8 cellular contexts compared by ENCODE assay signal in the genomic region with DNA sequence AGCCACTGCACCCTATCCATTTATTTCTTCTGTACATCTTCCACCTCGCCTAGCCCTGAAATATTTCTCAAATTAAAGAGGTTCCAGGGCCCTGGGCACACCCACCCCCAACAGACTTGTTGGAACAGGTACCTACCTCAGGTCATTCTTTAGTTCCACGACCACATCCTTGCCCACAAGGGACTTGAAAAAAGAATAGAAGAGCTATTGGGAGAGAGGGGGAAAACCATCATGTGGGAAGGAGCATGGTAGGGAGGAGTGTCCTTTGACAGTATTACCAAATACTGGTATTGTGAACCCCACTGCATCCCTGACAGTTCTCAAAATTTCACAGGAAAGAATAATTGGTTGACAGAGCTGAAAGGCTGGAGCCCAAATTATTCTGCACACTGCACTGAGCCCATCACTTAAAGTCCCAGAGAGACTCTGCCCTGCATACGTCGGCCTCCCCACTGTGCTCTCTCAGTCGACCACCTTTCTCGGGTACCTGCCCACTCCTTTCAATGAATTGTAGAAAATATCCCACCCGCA. TPM values are rescaled to one million over a fixed set of nuclear protein-coding genes. Genes with fewer than 3 reads are reported as not detected.
A peak's percentile ranks its signal among the peaks of the same experiment; 100 is the strongest.
DNase-seq lines count a peak whose midpoint lies in the region; ATAC-seq and TF ChIP-seq lines count a peak whose summit lies in the region.

No MANE protein-coding gene starts in this region.

- WGBS in lung, 2 donors = 16% methylated on average over 7 of the region's 7 CpGs
- WGBS in urinary bladder = 15% methylated on average over 7 of the region's 7 CpGs

- peaks cover 0 to 2% (median 0%) of the 10 kb centered on the region in 5 experiments for H3K9me3 Mint-ChIP-seq in brain

- H3K27ac ChIP-seq in DND-41 (ENCODE audit: low read length) = peak overlapping the region; percentile 92
- H3K27ac ChIP-seq in lung (ENCODE audit: low read depth in 1 of 2, low read length in 1 of 2) = peak overlapping the region; percentile 81 to 91
- peak overlapping the region; percentile 84 for H3K27ac ChIP-seq in urinary bladder (ENCODE audit: low read depth)

- H3K27me3 Mint-ChIP-seq in brain = no peaks in the 10 kb centered on the region

- in situ Hi-C loops in ACHN (cut with HindIII; ENCODE audit: low pct_ligation_motif_present, low pct_unique_long_range_greater_than_20kb, low sequenced_read_pairs) = no loop called here

- no peak for DNase-seq in DND-41
- DNase-seq in lung (ENCODE audit: low spot score) = no peak
- DNase-seq in NCI-H187 treated with DMSO at 0.1 percent for 48 hours (lab: John Stamatoyannopoulos, UW) = no peak
- no peak for DNase-seq in stimulated activated CD4-positive, alpha-beta T cell treated with anti-CD3 and anti-CD28 coated beads, Interleukin-1b, Interleukin-23, amount 100 ng/mL, for 48 hours
- DNase-seq in ACHN = no peak

- peak overlapping the region; percentile 94 for H3K9ac ChIP-seq in DND-41 (ENCODE audit: low read depth, low read length)

- H3K27ac Mint-ChIP-seq in brain = peak overlapping the region; percentile 88 to 98 (median 94)

- peaks cover 23% of the 10 kb centered on the region for H3K4me1 Mint-ChIP-seq in brain

- H3K4me3 Mint-ChIP-seq in brain = peak overlapping the region; percentile 89 to 96 (median 93)

- H3K36me3 Mint-ChIP-seq in brain = peaks cover 8% of the 10 kb centered on the region

- no peaks in the 10 kb centered on the region for H4K20me1 ChIP-seq in DND-41 (ENCODE audit: insufficient read depth, low read length)

- H3K79me2 ChIP-seq in DND-41 (ENCODE audit: insufficient read depth, low read length) = peaks cover 39% of the 10 kb centered on the region

- H3K4me1 ChIP-seq in DND-41 (ENCODE audit: insufficient read depth, low read length) (peaks cover 39% of the 10 kb centered on the region), lung (ENCODE audit: control insufficient read depth in 2 of 2, insufficient read depth in 2 of 2, low read length in 2 of 2) (peaks cover 4 to 5% of the 10 kb centered on the region in 2 donors), urinary bladder (ENCODE audit: insufficient read depth) (no peaks in the 10 kb centered on the region)

- TF ChIP-seq CTCF in DND-41 (IDR thresholded peaks at IDR 0.05; ENCODE audit: borderline replicate concordance, extremely low read depth, low read length, poor library complexity, severe bottlenecking) = no peak
- no peak for TF ChIP-seq CTCF in brain (conservative IDR thresholded peaks at IDR 0.05)
- no peak for TF ChIP-seq CTCF in lung (IDR thresholded peaks at IDR 0.05; ENCODE audit: control extremely low read depth, extremely low read depth)

- ATAC-seq in DND-41 (ENCODE audit: insufficient read depth, low read depth) (peak; percentile 20; the same call in 2 of the 3 replicates), HG03432 (IDR thresholded peaks at IDR 0.05; ENCODE audit: unreplicated experiment) (peak; percentile 12), lung (ENCODE audit: insufficient read depth, low FRiP score) (no peak)

- H3K4me3 ChIP-seq in DND-41 (ENCODE audit: low read depth in 1 of 2, low read length in 2 of 2) = peak overlapping the region; percentile 84 to 91
- H3K4me3 ChIP-seq in lung = peak overlapping the region; percentile 55
- H3K4me3 ChIP-seq in urinary bladder (ENCODE audit: low read depth, low read length) = peak overlapping the region; percentile 50

- H2AFZ ChIP-seq in DND-41 (ENCODE audit: low read depth, low read length) = peak overlapping the region; percentile 92

- H3K27me3 ChIP-seq in DND-41 (ENCODE audit: insufficient read depth, low read length, poor library complexity) (no peaks in the 10 kb centered on the region), lung (ENCODE audit: control insufficient read depth, insufficient read depth) (no peaks in the 10 kb centered on the region)

- H3K36me3 ChIP-seq in DND-41 (ENCODE audit: insufficient read depth, low read length) (peaks cover 24% of the 10 kb centered on the region), lung (ENCODE audit: control insufficient read depth in 2 of 2, insufficient read depth in 2 of 2, low read length in 2 of 2) (peaks cover 0 to 3% of the 10 kb centered on the region in 2 donors), urinary bladder (ENCODE audit: insufficient read depth) (no peaks in the 10 kb centered on the region)

- H3K4me2 ChIP-seq in DND-41 (ENCODE audit: insufficient read depth, low read length) = peak overlapping the region; percentile 96

- no peaks in the 10 kb centered on the region for H3K9me3 ChIP-seq in DND-41 (ENCODE audit: insufficient read depth, low read length, severe bottlenecking)
- H3K9me3 ChIP-seq in lung (ENCODE audit: control insufficient read depth in 2 of 2, insufficient read depth in 1 of 2, low read length in 1 of 2) = no peaks in the 10 kb centered on the region

RNA-seq across cellular contexts. Expression of a gene that starts 0.8 kb away (rescaled TPM):
- polyA plus RNA-seq in brain (ENCODE audit: insufficient read depth, low read depth, low replicate concordance) (166 TPM), lung (10 to 100 TPM; 52.0 to 66.7 TPM), urinary bladder (69.4 TPM)
- total RNA-seq in lung (10 to 100 TPM; 22.0 to 39.4 TPM), urinary bladder (22.5 TPM)

RNA-seq across cellular contexts. Expression of a gene that starts 9.1 kb away (rescaled TPM):
- 7.6 TPM for polyA plus RNA-seq in brain (ENCODE audit: insufficient read depth, low read depth, low replicate concordance)
- 1 to 10 TPM; 1.9 to 2.3 TPM for total RNA-seq in lung
- polyA plus RNA-seq in lung = 1 to 10 TPM; 1.0 to 1.2 TPM
- 2.5 TPM for total RNA-seq in urinary bladder
- 2.9 TPM for polyA plus RNA-seq in urinary bladder

RNA-seq across cellular contexts. Expression of a gene that starts 9.3 kb away (rescaled TPM):
- polyA plus RNA-seq in brain (ENCODE audit: insufficient read depth, low read depth, low replicate concordance) = 286 TPM
- total RNA-seq in lung = 1,000 to 10,000 TPM in 1 of 2 donors, 100 to 1,000 TPM in 1; 118 to 1,149 TPM
- polyA plus RNA-seq in lung = 100 to 1,000 TPM in 1 of 2 donors, 10 to 100 TPM in 1; 90.6 to 161 TPM
- 152 TPM for total RNA-seq in urinary bladder
- 374 TPM for polyA plus RNA-seq in urinary bladder

RNA-seq across cellular contexts. Expression of a gene that starts 10.5 kb away (rescaled TPM):
- polyA plus RNA-seq in brain (ENCODE audit: insufficient read depth, low read depth, low replicate concordance) (82.5 TPM), lung (10 to 100 TPM; 36.3 to 45.8 TPM), urinary bladder (34.4 TPM)
- total RNA-seq in lung (10 to 100 TPM; 32.2 to 95.4 TPM), urinary bladder (16.7 TPM)

RNA-seq across cellular contexts. Expression of a gene that starts 21.5 kb away (rescaled TPM):
- polyA plus RNA-seq in brain (ENCODE audit: insufficient read depth, low read depth, low replicate concordance) (248 TPM), lung (10 to 100 TPM; 33.2 to 99.0 TPM), urinary bladder (269 TPM)
- total RNA-seq in lung (1,000 to 10,000 TPM in 1 of 2 donors, 10 to 100 TPM in 1; 99.7 to 1,377 TPM), urinary bladder (137 TPM)
